ENCODE assay signal across 24 cellular contexts in the genomic region with DNA sequence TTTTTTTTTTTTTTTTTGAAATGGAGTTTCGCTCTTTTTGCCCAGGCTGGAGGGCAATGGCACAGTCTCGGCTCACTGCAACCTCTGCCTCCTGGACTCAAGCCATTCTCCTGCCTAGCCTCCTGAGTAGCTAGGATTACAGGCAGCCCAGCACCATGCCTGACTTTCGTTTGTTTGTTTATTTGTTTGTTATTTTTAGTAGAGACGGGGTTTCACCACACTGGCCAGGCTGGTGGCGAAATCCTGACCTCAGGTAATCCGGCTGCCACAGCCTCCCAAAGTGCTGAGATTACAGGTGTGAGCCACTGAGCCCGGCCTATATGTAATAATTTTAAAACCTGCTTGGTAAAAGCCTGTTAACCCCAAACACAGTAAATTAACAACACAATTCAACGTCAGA.
"Had no signal": no experiment of that assay in that cellular context is flagged by ENCODE, and none has a peak within 500 bp of the region (broad histone marks: within the 10 kb centered on the region; RNA-seq: fewer than 3 reads in every experiment).

No MANE protein-coding gene starts in this region.

- DNase-seq: activated CD4-positive, alpha-beta T cell treated with anti-CD3 and anti-CD28 coated beads for 48 hours; activated CD4-positive, alpha-beta T cell treated with anti-CD3 and anti-CD28 coated beads, Interleukin-2, amount 50 U/mL, for 48 hours; activated CD8-positive, alpha-beta memory T cell treated with anti-CD3 and anti-CD28 coated beads for 24 hours; activated gamma-delta T cell treated with Interleukin-2 at 50 U/mL for 16 hours; activated naive CD4-positive, alpha-beta T cell treated with anti-CD3 and anti-CD28 coated beads, Interleukin-2, amount 50 U/mL, for 16 hours; activated T-cell treated with anti-CD3 and anti-CD28 coated beads, Interleukin-2, amount 50 U/mL, for 1 hour; amniotic stem cell; brain microvascular endothelial cell; dorsolateral prefrontal cortex; effector memory CD4-positive, alpha-beta T cell; erythroblast; hippocampal formation; left ventricle myocardium superior; right cardiac atrium; spleen; stimulated activated naive CD4-positive, alpha-beta T cell treated with Interleukin-2 at 50 U/mL for 16 hours had no signal

- H3K27me3 ChIP-seq: brain microvascular endothelial cell, dorsolateral prefrontal cortex, spleen, tibial nerve had no signal

- H3K36me3 Mint-ChIP-seq: memory B cell had no signal

- H3K27ac Mint-ChIP-seq: activated T-helper 17 cell treated with anti-CD3 and anti-CD28 coated beads, Interleukin-2, amount 50 U/mL, for 72 hours; memory B cell; natural killer cell treated with Interleukin-12 subunit alpha and Interleukin-12 subunit beta and Interleukin-15 and Interleukin-18, amount 100 ng/mL, for 72 hours had no signal

- H3K36me3 ChIP-seq: brain microvascular endothelial cell, gastroesophageal sphincter, spleen, tibial nerve had no signal

- H3K4me3 Mint-ChIP-seq: activated T-helper 17 cell treated with anti-CD3 and anti-CD28 coated beads, Interleukin-2, amount 50 U/mL, for 72 hours; memory B cell; natural killer cell treated with Interleukin-12 subunit alpha and Interleukin-12 subunit beta and Interleukin-15 and Interleukin-18, amount 100 ng/mL, for 72 hours had no signal

- H3K4me3 ChIP-seq: coronary artery, dorsolateral prefrontal cortex, gastroesophageal sphincter, spleen, tibial nerve had no signal

- H3K4me1 ChIP-seq: gastroesophageal sphincter, spleen, tibial nerve had no signal

- ATAC-seq: activated CD4-positive, CD25-positive, alpha-beta regulatory T cell treated with anti-CD3 and anti-CD28 coated beads, Interleukin-2, amount 50 U/mL, for 24 hours; activated T-helper 17 cell treated with anti-CD3 and anti-CD28 coated beads, Interleukin-2, amount 50 U/mL, for 72 hours; gastroesophageal sphincter; left ventricle myocardium superior; natural killer cell treated with Interleukin-12 subunit alpha and Interleukin-12 subunit beta and Interleukin-15 and Interleukin-18, amount 100 ng/mL, for 72 hours; right cardiac atrium had no signal

- H3K27ac ChIP-seq: brain microvascular endothelial cell, coronary artery, dorsolateral prefrontal cortex, gastroesophageal sphincter, spleen, tibial nerve, VCaP had no signal

- H3K27me3 Mint-ChIP-seq: natural killer cell treated with Interleukin-12 subunit alpha and Interleukin-12 subunit beta and Interleukin-15 and Interleukin-18, amount 100 ng/mL, for 72 hours had no signal

- H3K4me1 Mint-ChIP-seq: activated T-helper 17 cell treated with anti-CD3 and anti-CD28 coated beads, Interleukin-2, amount 50 U/mL, for 72 hours; memory B cell had no signal

- H3K9me3 ChIP-seq: gastroesophageal sphincter, spleen, tibial nerve had no signal
